Comparison of ENCODE assay signal across 18 cellular contexts in genomic region chr1:180027949-180028445, GRCh38.
DNase-seq lines count a peak whose midpoint lies in the region; ATAC-seq and TF ChIP-seq lines count a peak whose summit lies in the region.
"Had no signal": no experiment of that assay in that cellular context is flagged by ENCODE, and none has a peak within 500 bp of the region (broad histone marks: within the 10 kb centered on the region; RNA-seq: fewer than 3 reads in every experiment).

No MANE protein-coding gene starts in this region.

- H3K4me3 ChIP-seq in transverse colon, result no peak overlapping the region
- H3K4me3 ChIP-seq: heart right ventricle had no signal

- 78 to 83% methylated on average over 2 of the region's 2 CpGs for WGBS in transverse colon (ENCODE audit: low coverage in 1 of 2), 2 donors

- ATAC-seq in HG03159 (IDR thresholded peaks at IDR 0.05; ENCODE audit: unreplicated experiment) (no peak), HG02981 (IDR thresholded peaks at IDR 0.05; ENCODE audit: unreplicated experiment) (no peak)

- H3K9me3 ChIP-seq in transverse colon, result no peaks in the 10 kb centered on the region
- H3K9me3 ChIP-seq: heart right ventricle had no signal

- peaks cover 0 to 1% (median 0%) of the 10 kb centered on the region in 4 donors for H3K4me1 ChIP-seq in transverse colon

- no peak for TF ChIP-seq POLR2A in transverse colon (IDR thresholded peaks at IDR 0.05)

- H3K27ac ChIP-seq in transverse colon, result peak overlapping the region in 1 of 4 donors; percentile 24

- in situ Hi-C loops in transverse colon (cut with MboI; ENCODE audit: low pct_ligation_motif_present in 1 of 4, low pct_unique_long_range_greater_than_20kb in 1 of 4, low sequenced_read_pairs in 3 of 4), result no loop called here

- no peak for TF ChIP-seq EP300 in transverse colon (IDR thresholded peaks at IDR 0.05; ENCODE audit: low read depth)

- TF ChIP-seq CTCF in transverse colon (IDR thresholded peaks at IDR 0.05), result no peak

- intact Hi-C loops in transverse colon (cut with DNase I; ENCODE audit: low total_unique reads), result no loop called here

- H3K36me3 ChIP-seq in transverse colon, result peaks cover 0 to 34% (median 16%) of the 10 kb centered on the region in 4 donors

- no peaks in the 10 kb centered on the region for H3K27me3 ChIP-seq in transverse colon
- H3K27me3 ChIP-seq: heart right ventricle had no signal

- peak; percentile 4 for DNase-seq in NOMO-1 treated with dmso at 0.1 percent for 144 hours (lab: John Stamatoyannopoulos, UW; ENCODE audit: unreplicated experiment)
- DNase-seq in NOMO-1 treated with DMSO at 0.1 percent for 48 hours (lab: John Stamatoyannopoulos, UW; ENCODE audit: unreplicated experiment), result no peak
- DNase-seq in astrocyte of the hippocampus (ENCODE audit: low read depth, low spot score), result peak; percentile 16
- peak; percentile 45 for DNase-seq in hepatic stellate cell (ENCODE audit: low spot score)
- DNase-seq in stromal cell of bone marrow (ENCODE audit: low read depth), result peak; percentile 84
- no peak for DNase-seq in transverse colon
- DNase-seq: 8988T; activated CD4-positive, alpha-beta T cell treated with anti-CD3 and anti-CD28 coated beads, Interleukin-2, amount 10 ng/mL, durations not matched to agents 24 days and 14 days; DMS79; heart right ventricle; mesendoderm; NCI-H1436 treated with DMSO at 0.1 percent for 48 hours; NCI-H774; posterior cingulate gyrus; stimulated activated CD4-positive, alpha-beta T cell treated with anti-CD3 and anti-CD28 coated beads, Interleukin-4, amount 100 ng/mL, for 1 hour; SW 1271 had no signal

Comparison
In these comparisons a context has a peak if more than half of its experiments do, and no peak if none do; other contexts are left out.
1. DNase-seq: peak in NOMO-1 treated with dmso at 0.1 percent for 144 hours (single experiment), astrocyte of the hippocampus (single experiment), hepatic stellate cell (single experiment) and stromal cell of bone marrow (single experiment); none in NOMO-1 treated with DMSO at 0.1 percent for 48 hours (single experiment) and transverse colon (single experiment).